ENCODE assay signal across 8 cellular contexts in the genomic region with DNA sequence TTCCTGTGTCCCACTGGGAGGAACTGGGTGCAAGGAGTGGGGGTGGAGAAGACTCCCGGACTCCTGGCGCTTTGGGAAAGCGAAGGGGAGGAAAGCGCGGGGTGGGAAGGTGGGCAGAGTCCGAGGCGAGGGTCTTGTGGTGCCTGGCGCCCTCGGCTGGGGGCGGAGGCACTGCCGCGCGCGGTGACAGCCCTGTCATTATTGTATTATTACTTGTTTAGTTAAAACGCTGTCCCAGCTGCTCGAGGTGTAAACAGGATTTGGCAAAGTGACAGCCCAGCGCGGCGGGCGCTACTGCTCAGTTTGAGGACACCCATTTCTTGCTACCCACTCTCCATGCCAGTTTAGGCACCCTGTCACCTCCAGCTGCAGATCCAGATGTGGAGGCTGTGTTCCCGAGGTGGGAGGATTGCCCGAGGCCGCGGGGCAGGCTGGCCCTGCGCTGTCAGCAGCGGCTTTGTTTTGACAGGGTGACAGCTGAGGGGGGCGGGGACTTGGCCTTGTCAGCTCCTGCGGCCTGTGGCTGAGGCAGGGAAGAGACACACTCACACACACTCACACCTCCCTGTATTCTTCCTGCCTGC. TPM values are rescaled to one million over a fixed set of nuclear protein-coding genes. Genes with fewer than 3 reads are reported as not detected.
DNase-seq lines count a peak whose midpoint lies in the region; ATAC-seq, FAIRE-seq and TF ChIP-seq lines count a peak whose summit lies in the region.

No MANE protein-coding gene starts in this region.

- peak overlapping the region; percentile 59 to 77 (median 72) for H3K4me3 ChIP-seq in keratinocyte (ENCODE audit: control insufficient read depth in 2 of 3, extremely low read depth in 1 of 3, insufficient read depth in 2 of 3, low read depth in 1 of 3, low read length in 3 of 3)

- no peaks in the 10 kb centered on the region for H4K20me1 ChIP-seq in keratinocyte (ENCODE audit: control insufficient read depth, extremely low read depth, insufficient read depth, low read length)

- no peaks in the 10 kb centered on the region for H3K9me3 ChIP-seq in keratinocyte (ENCODE audit: control insufficient read depth, low read depth, low read length)

- peak overlapping the region; percentile 93 for H3K27ac Mint-ChIP-seq in activated B cell treated with CpG ODN at 0.5 μM for 24 hours

- H3K27me3 ChIP-seq in keratinocyte (ENCODE audit: control insufficient read depth, extremely low read depth, insufficient read depth, low read length) = no peaks in the 10 kb centered on the region

- H3K36me3 ChIP-seq in keratinocyte (ENCODE audit: control insufficient read depth in 2 of 2, extremely low read depth in 1 of 2, insufficient read depth in 2 of 2, low read length in 2 of 2) = no peaks in the 10 kb centered on the region

- CTCF ChIA-PET in activated B cell treated with CpG ODN at 0.5 μM for 24 hours (lab: Charles Lee) = interaction anchor here (0.7 to 1.8 kb wide), 8 partner anchors 8 to 145 kb away, joined by 3 to 6 read pairs (median 4); a partner anchor contains a TSS

- dilution Hi-C loops in keratinocyte (cut with MboI; ENCODE audit: extremely low pct_ligation_motif_present, low sequenced_read_pairs) = no loop called here

- POLR2A ChIA-PET in activated B cell treated with CpG ODN at 0.5 μM for 24 hours (lab: Charles Lee) = interaction anchor here (0.5 to 3.1 kb wide), 15 partner anchors 9 to 678 kb away, joined by 3 to 38 read pairs (median 5); a partner anchor contains a TSS

- H3K27me3 Mint-ChIP-seq in activated B cell treated with CpG ODN at 0.5 μM for 24 hours = no peaks in the 10 kb centered on the region

- H3K4me1 Mint-ChIP-seq in activated B cell treated with CpG ODN at 0.5 μM for 24 hours = peaks cover 59% of the 10 kb centered on the region

- intact Hi-C loops in activated B cell treated with CpG ODN at 0.5 μM for 24 hours (cut with micrococcal nuclease) = loop anchor here (1.0 to 5.0 kb wide), 6 partner anchors 8 to 1600 kb away; a partner anchor contains a TSS

- H3K36me3 Mint-ChIP-seq in activated B cell treated with CpG ODN at 0.5 μM for 24 hours (ENCODE audit: low read depth) = peaks cover 2% of the 10 kb centered on the region

- H3K27ac ChIP-seq in keratinocyte (ENCODE audit: control insufficient read depth, insufficient read depth, low read length) = no peak overlapping the region

- no peaks in the 10 kb centered on the region for H3K9me1 ChIP-seq in keratinocyte (ENCODE audit: control insufficient read depth, extremely low read depth, insufficient read depth, low read length)

- H3K9me3 Mint-ChIP-seq in activated B cell treated with CpG ODN at 0.5 μM for 24 hours = no peaks in the 10 kb centered on the region

- peak overlapping the region; percentile 87 for H2AFZ ChIP-seq in keratinocyte (ENCODE audit: control insufficient read depth, low read length)

- no peaks in the 10 kb centered on the region for H3K79me2 ChIP-seq in keratinocyte (ENCODE audit: control insufficient read depth, insufficient read depth, low read length)

- H3K4me1 ChIP-seq in keratinocyte (ENCODE audit: control insufficient read depth, extremely low read depth, insufficient read depth, low read length) = peaks cover 8% of the 10 kb centered on the region

- ATAC-seq in GM18508 (IDR thresholded peaks at IDR 0.05; ENCODE audit: insufficient read depth, unreplicated experiment) (peak; percentile 34), HG02852 (IDR thresholded peaks at IDR 0.05; ENCODE audit: unreplicated experiment) (peak; percentile 39), activated B cell treated with CpG ODN at 0.5 μM for 24 hours (ENCODE audit: low read depth) (peak; percentile 32)

- DNase-seq in NCI-H1694 (lab: John Stamatoyannopoulos, UW) = peak; percentile 38
- DNase-seq in activated B cell treated with CpG ODN at 0.5 μM for 24 hours = peak; percentile 65
- peak; percentile 70 for DNase-seq in central memory CD4-positive, alpha-beta T cell
- no peak for DNase-seq in keratinocyte (ENCODE audit: low read depth, low spot score)
- peak in 2 of 3 donors; percentile 72 to 80 for DNase-seq in stimulated activated CD4-positive, alpha-beta T cell treated with anti-CD3 and anti-CD28 coated beads, Interleukin-12 subunit alpha, Interleukin-12 subunit beta, amount 100 ng/mL, for 48 hours (ENCODE audit: low read depth in 2 of 3, low spot score in 1 of 3)
- no peak for DNase-seq in NCI-H187 treated with DMSO at 0.1 percent for 48 hours (lab: John Stamatoyannopoulos, UW)

- TF ChIP-seq CTCF in activated B cell treated with CpG ODN at 0.5 μM for 24 hours (IDR thresholded peaks at IDR 0.05) (no peak), keratinocyte (optimal IDR thresholded peaks at IDR 0.05 in 1 of 3, IDR thresholded peaks at IDR 0.05 in 1 of 3, conservative IDR thresholded peaks at IDR 0.05 in 1 of 3; ENCODE audit: extremely low read depth in 1 of 3, insufficient read depth in 2 of 3, low read length in 3 of 3) (no peak)

- H3K9ac ChIP-seq in keratinocyte (ENCODE audit: control insufficient read depth, extremely low read depth, insufficient read depth, low read length) = peak overlapping the region; percentile 45

- FAIRE-seq in keratinocyte (lab: Jason Lieb, UNC) = no peak

- peak overlapping the region; percentile 91 for H3K4me2 ChIP-seq in keratinocyte (ENCODE audit: control insufficient read depth, extremely low read depth, insufficient read depth, low read depth, low read length)

- H3K4me3 Mint-ChIP-seq in activated B cell treated with CpG ODN at 0.5 μM for 24 hours = peak overlapping the region; percentile 95

RNA-seq across cellular contexts. Expression of a gene that starts 1.0 kb away (rescaled TPM):
- total RNA-seq in activated B cell treated with CpG ODN at 0.5 μM for 24 hours = 35.9 and 36.8 TPM in 2 replicates
- polyA plus RNA-seq in keratinocyte = 3.3 to 4.6 TPM (median 3.7 TPM) in 3 replicates
- polyA plus RNA-seq in keratinocyte (2011; ENCODE audit: low read depth) = 27.3 TPM
- polyA plus RNA-seq in keratinocyte (2011; cell fraction: cytosol; rRNA removed) = 2.9 and 5.7 TPM in 2 replicates
- polyA plus RNA-seq in keratinocyte (2011; cell fraction: nucleus; rRNA removed) = 3.9 and 5.5 TPM in 2 replicates
- 3.0 and 8.2 TPM in 2 replicates for polyA plus RNA-seq in keratinocyte (2012; ENCODE audit: low replicate concordance)
- polyA minus RNA-seq in keratinocyte = 1.4 to 6.0 TPM (median 2.1 TPM) in 3 replicates
- 3.8 TPM for polyA minus RNA-seq in keratinocyte (2011; cell fraction: cytosol; rRNA and poly(A)+ RNA removed)
- polyA minus RNA-seq in keratinocyte (2011; cell fraction: nucleus; rRNA and poly(A)+ RNA removed) = 5.0 and 5.3 TPM in 2 replicates

RNA-seq across cellular contexts. Expression of a gene that starts 29.2 kb away (rescaled TPM):
- total RNA-seq in activated B cell treated with CpG ODN at 0.5 μM for 24 hours = not detected in 2 replicates
- not detected in 3 replicates for polyA plus RNA-seq in keratinocyte
- polyA plus RNA-seq in keratinocyte (2011; ENCODE audit: low read depth) = not detected
- not detected in 2 replicates for polyA plus RNA-seq in keratinocyte (2011; cell fraction: cytosol; rRNA removed)
- not detected in 2 replicates for polyA plus RNA-seq in keratinocyte (2011; cell fraction: nucleus; rRNA removed)
- polyA plus RNA-seq in keratinocyte (2012; ENCODE audit: low replicate concordance) = 0.16 and 0.35 TPM in 2 replicates
- polyA minus RNA-seq in keratinocyte = not detected in 3 replicates
- polyA minus RNA-seq in keratinocyte (2011; cell fraction: cytosol; rRNA and poly(A)+ RNA removed) = not detected
- not detected in 2 replicates for polyA minus RNA-seq in keratinocyte (2011; cell fraction: nucleus; rRNA and poly(A)+ RNA removed)

Comparison
In these comparisons a context has a peak if more than half of its experiments do, and no peak if none do; other contexts are left out.
1. DNase-seq: peak in NCI-H1694 (single experiment), activated B cell treated with CpG ODN at 0.5 μM for 24 hours (single experiment), central memory CD4-positive, alpha-beta T cell (single experiment) and stimulated activated CD4-positive, alpha-beta T cell treated with anti-CD3 and anti-CD28 coated beads, Interleukin-12 subunit alpha, Interleukin-12 subunit beta, amount 100 ng/mL, for 48 hours (2 of 3); none in keratinocyte (single experiment) and NCI-H187 treated with DMSO at 0.1 percent for 48 hours (single experiment).
2. Peak in every context shown above with its lines, with median percentiles within 50 percentile points of each other: ATAC-seq.